Comparison of ENCODE assay signal across 16 cellular contexts in the genomic region with DNA sequence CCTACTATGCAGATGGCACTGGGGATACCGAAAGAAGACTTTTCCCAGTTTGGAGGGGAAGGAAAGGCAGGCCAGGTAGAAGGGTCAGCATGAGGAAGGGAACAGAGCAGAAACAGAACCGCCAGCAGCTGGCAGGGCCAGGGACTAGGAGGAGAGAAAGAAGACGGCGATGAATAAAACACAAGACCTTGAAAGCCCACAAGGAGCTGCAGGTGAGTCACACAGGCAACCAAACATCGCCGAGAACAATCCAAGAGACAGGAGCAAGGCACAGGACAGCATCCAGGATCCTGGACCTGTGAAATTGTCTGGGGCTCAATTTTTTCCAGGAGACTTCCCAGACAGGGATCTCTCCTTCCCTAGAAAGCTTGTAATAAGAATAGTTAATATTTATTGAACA. TPM values are rescaled to one million over a fixed set of nuclear protein-coding genes. Genes with fewer than 3 reads are reported as not detected.
A peak's percentile ranks its signal among the peaks of the same experiment; 100 is the strongest.
DNase-seq lines count a peak whose midpoint lies in the region; ATAC-seq, FAIRE-seq and TF ChIP-seq lines count a peak whose summit lies in the region.
"Had no signal": no experiment of that assay in that cellular context is flagged by ENCODE, and none has a peak within 500 bp of the region (broad histone marks: within the 10 kb centered on the region; RNA-seq: fewer than 3 reads in every experiment).

No MANE protein-coding gene starts in this region.

- DNase-seq in IMR-90, result no peak
- no peak for DNase-seq in chondrocyte (ENCODE audit: low spot score)
- DNase-seq in mesenchymal stem cell, result no peak
- no peak for DNase-seq in substantia nigra (lab: John Stamatoyannopoulos, UW)
- DNase-seq in AG08395 (ENCODE audit: low spot score), result no peak
- no peak for DNase-seq in urothelium cell line (ENCODE audit: low spot score)
- DNase-seq: activated T-cell treated with anti-CD3 and anti-CD28 coated beads, Interleukin-2, amount 50 U/mL, for 1 hour; naive B cell; NCI-H187; NCI-H82; SW 1271 had no signal

- 100% methylated on average over 1 of the region's 6 CpGs; no CpG with 5 or more reads in 1 of the 2 experiments for WGBS in IMR-90 (ENCODE audit: extremely low coverage in 2 of 2, insufficient read length in 1 of 2), 2 experiments
- 84% methylated on average over 6 of the region's 6 CpGs for WGBS in mesenchymal stem cell

- no peak for TF ChIP-seq CTCF in IMR-90 (conservative IDR thresholded peaks at IDR 0.05; ENCODE audit: low read depth, low read length)
- TF ChIP-seq CTCF in chondrocyte (IDR thresholded peaks at IDR 0.05), result no peak

- peaks cover 57% of the 10 kb centered on the region for H3K36me3 Mint-ChIP-seq in chondrocyte (ENCODE audit: low read depth)
- H3K36me3 Mint-ChIP-seq: naive B cell had no signal

- BruUV-seq in IMR-90 (replicated peaks; lab: Mats Ljungman, UMichigan), result no TSS peak

- H4K91ac ChIP-seq in IMR-90 (ENCODE audit: insufficient read depth, low read depth, low read length) (peak overlapping the region; percentile 21; the same call in 1 of the 2 replicates), mesenchymal stem cell (ENCODE audit: low read length) (peak overlapping the region; percentile 76)

- peak overlapping the region; percentile 72 for H2BK120ac ChIP-seq in IMR-90 (ENCODE audit: low read depth, low read length)
- H2BK120ac ChIP-seq in mesenchymal stem cell (ENCODE audit: low read depth, low read length), result no peak overlapping the region

- H3K4me1 ChIP-seq in IMR-90 (ENCODE audit: control insufficient read depth, insufficient read depth, low read length) (peaks cover 14% of the 10 kb centered on the region), mesenchymal stem cell (ENCODE audit: control insufficient read depth, insufficient read depth, low read depth, low read length) (peaks cover 21% of the 10 kb centered on the region)

- in situ Hi-C loops in IMR-90 (cut with MboI; ENCODE audit: low sequenced_read_pairs), result no loop called here

- dilution Hi-C loops in IMR-90 (cut with HindIII; ENCODE audit: low sequenced_read_pairs, unreplicated experiment), result no loop called here

- no peaks in the 10 kb centered on the region for H3K27me3 Mint-ChIP-seq in chondrocyte (ENCODE audit: low read depth)

- H3K27ac ChIP-seq in IMR-90 (ENCODE audit: insufficient read depth, low read length), result peak overlapping the region; percentile 56
- peak overlapping the region; percentile 99 for H3K27ac ChIP-seq in mesenchymal stem cell (ENCODE audit: low read length, poor library complexity, severe bottlenecking)
- peak overlapping the region; percentile 98 for H3K27ac ChIP-seq in substantia nigra (ENCODE audit: low read depth, low read length, poor library complexity, severe bottlenecking)

- peaks cover 5% of the 10 kb centered on the region; the same call in 1 of the 2 replicates for H4K20me1 ChIP-seq in IMR-90 (ENCODE audit: insufficient read depth, low read length)

- CTCF ChIA-PET in IMR-90 (lab: Yijun Ruan, JAX), result interaction anchor here (0.9 kb wide), 1 partner anchor 44 kb away, joined by 3 read pairs; no protein-coding TSS in a partner anchor

- H3K18ac ChIP-seq in IMR-90 (ENCODE audit: low read depth, low read length) (peak overlapping the region; percentile 21; the same call in 1 of the 2 replicates), mesenchymal stem cell (ENCODE audit: low read depth in 1 of 2, low read length in 2 of 2) (peak overlapping the region; percentile 79 to 90)

- H2BK5ac ChIP-seq in IMR-90 (ENCODE audit: low read depth, low read length, poor library complexity, severe bottlenecking) (peak overlapping the region; percentile 54), mesenchymal stem cell (ENCODE audit: low read depth, low read length, poor library complexity, severe bottlenecking) (peak overlapping the region; percentile 57)

- no peaks in the 10 kb centered on the region for H3K27me3 ChIP-seq in IMR-90 (ENCODE audit: control insufficient read depth, insufficient read depth, low read length)
- no peaks in the 10 kb centered on the region for H3K27me3 ChIP-seq in mesenchymal stem cell (ENCODE audit: control insufficient read depth in 1 of 2, insufficient read depth in 1 of 2, low read length in 2 of 2)

- no peak overlapping the region for H3K4me3 ChIP-seq in IMR-90 (ENCODE audit: insufficient read depth, low read depth, low read length)
- H3K4me3 ChIP-seq in mesenchymal stem cell (ENCODE audit: insufficient read depth in 1 of 2, low read depth in 1 of 2, low read length in 2 of 2), result no peak overlapping the region
- H3K4me3 ChIP-seq: K562 had no signal

- peak overlapping the region; percentile 37 to 75 for H2BK12ac ChIP-seq in mesenchymal stem cell (ENCODE audit: low read length in 2 of 2)

- H3K4me2 ChIP-seq in IMR-90 (ENCODE audit: low read depth, low read length) (no peak overlapping the region), mesenchymal stem cell (ENCODE audit: low read length, poor library complexity, severe bottlenecking) (no peak overlapping the region)

- no peaks in the 10 kb centered on the region for H3K9me3 Mint-ChIP-seq in chondrocyte (ENCODE audit: low read depth)

- no peak overlapping the region for H2AFZ ChIP-seq in IMR-90 (replicated peaks; ENCODE audit: low read length, poor library complexity)
- H2AFZ ChIP-seq in mesenchymal stem cell (ENCODE audit: low read depth, low read length), result no peak overlapping the region

- no peak overlapping the region for H2BK15ac ChIP-seq in IMR-90 (ENCODE audit: low read depth, low read length)
- no peak overlapping the region for H2BK15ac ChIP-seq in mesenchymal stem cell (ENCODE audit: low read depth, poor library complexity, severe bottlenecking)

- H3K56ac ChIP-seq in IMR-90 (ENCODE audit: extremely low read depth, insufficient read depth, low read length), result no peak overlapping the region

- H2BK20ac ChIP-seq in IMR-90 (ENCODE audit: low read depth, low read length), result 0 out of 2 replicates have a peak overlapping the region, but pooled peaks have one; percentile 50

- peak overlapping the region; percentile 20 to 66; a peak in 2 of 4 replicates for H4K8ac ChIP-seq in IMR-90 (ENCODE audit: low read depth in 2 of 2, low read length in 2 of 2)
- H4K8ac ChIP-seq in mesenchymal stem cell (ENCODE audit: low read length), result peak overlapping the region; percentile 84

- H3K14ac ChIP-seq in IMR-90 (replicated peaks; ENCODE audit: low read depth, low read length) (peak overlapping the region; percentile 3), mesenchymal stem cell (ENCODE audit: low read length in 2 of 2) (no peak overlapping the region)

- H3K27ac Mint-ChIP-seq in chondrocyte (ENCODE audit: unreplicated experiment), result peak overlapping the region; percentile 96

- H2AK5ac ChIP-seq in IMR-90 (ENCODE audit: low read depth, low read length) (peak overlapping the region; percentile 81), mesenchymal stem cell (ENCODE audit: low read length, severe bottlenecking) (peak overlapping the region; percentile 81)

- peaks cover 10 to 70% of the 10 kb centered on the region in 2 experiments for H3K79me1 ChIP-seq in IMR-90 (ENCODE audit: low read depth in 1 of 2, low read length in 2 of 2)
- H3K79me1 ChIP-seq in mesenchymal stem cell (replicated peaks; ENCODE audit: low read length, poor library complexity, severe bottlenecking), result peaks cover 33% of the 10 kb centered on the region

- intact Hi-C loops in IMR-90 (cut with micrococcal nuclease), result no loop called here

- no peak for ATAC-seq in IMR-90 (ENCODE audit: low read depth)
- no peak for ATAC-seq in HG02852 (IDR thresholded peaks at IDR 0.05; ENCODE audit: unreplicated experiment)
- no peak for ATAC-seq in HG02610 (IDR thresholded peaks at IDR 0.05; ENCODE audit: unreplicated experiment)
- ATAC-seq: activated CD4-positive, CD25-positive, alpha-beta regulatory T cell treated with anti-CD3 and anti-CD28 coated beads, Interleukin-2, amount 50 U/mL, for 24 hours; K562 had no signal

- peaks cover 4% of the 10 kb centered on the region; the same call in 1 of the 2 replicates for H3K36me3 ChIP-seq in IMR-90 (ENCODE audit: control insufficient read depth, insufficient read depth, low read length)
- peaks cover 0 to 23% of the 10 kb centered on the region in 2 experiments for H3K36me3 ChIP-seq in mesenchymal stem cell (ENCODE audit: control insufficient read depth in 1 of 2, insufficient read depth in 2 of 2, low read depth in 1 of 2, low read length in 2 of 2)

- 0 out of 2 replicates have a peak overlapping the region, but pooled peaks have one; percentile 5 for H4K5ac ChIP-seq in IMR-90 (ENCODE audit: low read depth, low read length)

- H3K4me1 Mint-ChIP-seq in chondrocyte (ENCODE audit: low read depth), result peaks cover 100% of the 10 kb centered on the region
- H3K4me1 Mint-ChIP-seq: naive B cell had no signal

- no peak overlapping the region for H2AK9ac ChIP-seq in IMR-90 (replicated peaks; ENCODE audit: low read depth, low read length, poor library complexity)

- H3K9me1 ChIP-seq in IMR-90 (ENCODE audit: insufficient read depth, low read length), result peaks cover 20% of the 10 kb centered on the region

- H3K9me3 ChIP-seq in IMR-90 (ENCODE audit: control insufficient read depth, insufficient read depth, low read length) (no peaks in the 10 kb centered on the region), mesenchymal stem cell (ENCODE audit: control insufficient read depth, low read length) (no peaks in the 10 kb centered on the region)

- no peak overlapping the region for H3K4me3 Mint-ChIP-seq in chondrocyte (ENCODE audit: unreplicated experiment)
- H3K4me3 Mint-ChIP-seq: naive B cell had no signal

- no peak for TF ChIP-seq POLR2A in IMR-90 (IDR thresholded peaks at IDR 0.05; ENCODE audit: low read depth, low read length)

- no peak for TF ChIP-seq RAD21 in IMR-90 (IDR thresholded peaks at IDR 0.05; ENCODE audit: low read length)

- POLR2A ChIA-PET in IMR-90 (lab: Charles Lee; ENCODE audit: unreplicated experiment), result no interaction called here

- no peak for FAIRE-seq in urothelium cell line (lab: Jason Lieb, UNC)
- FAIRE-seq: endometrium, K562 had no signal

- H3K23ac ChIP-seq in IMR-90 (ENCODE audit: low read depth, low read length) (no peak overlapping the region), mesenchymal stem cell (ENCODE audit: low read length in 2 of 2) (peak overlapping the region in 1 of 2 experiments; percentile 2)

- H3K4ac ChIP-seq in IMR-90 (ENCODE audit: low read depth, low read length) (peak overlapping the region; percentile 19), mesenchymal stem cell (ENCODE audit: low read depth in 1 of 2, low read length in 2 of 2) (peak overlapping the region; percentile 19 to 71)

- H3K9ac ChIP-seq in IMR-90 (ENCODE audit: low read depth, low read length) (no peak overlapping the region), mesenchymal stem cell (ENCODE audit: low read length) (peak overlapping the region; percentile 45)

TF ChIP-seq in IMR-90, 13 proteins besides CTCF, POLR2A, EP300 and RAD21:
- no peak for TF ChIP-seq RCOR1 (IDR thresholded peaks at IDR 0.05; ENCODE audit: insufficient replicate concordance, low read length)
- no peak for TF ChIP-seq MXI1 (IDR thresholded peaks at IDR 0.05; ENCODE audit: borderline replicate concordance, low read depth, low read length)
- TF ChIP-seq NFE2L2 (IDR thresholded peaks at IDR 0.05; ENCODE audit: low read depth, low read length), result no peak

RNA-seq across cellular contexts. Expression of gene NUAK1, which starts 47.3 kb away (rescaled TPM):
- total RNA-seq in IMR-90 (2012; rRNA removed) (8.8 and 8.9 TPM in 2 replicates), chondrocyte (78.1 to 81.4 TPM (median 78.5 TPM) in 3 replicates)
- 4.8 and 4.9 TPM in 2 replicates for polyA plus RNA-seq in IMR-90 (2012; rRNA removed)
- 3.0 and 3.1 TPM in 2 replicates for polyA plus RNA-seq in IMR-90 (2012; cell fraction: cytosol; rRNA removed)
- 4.5 and 10.4 TPM in 2 replicates for polyA plus RNA-seq in IMR-90 (2012; cell fraction: nucleus; rRNA removed; ENCODE audit: low replicate concordance)
- 8.2 TPM for polyA plus RNA-seq in mesenchymal stem cell (2013, experiment 1 of 2)
- 7.9 TPM for polyA plus RNA-seq in mesenchymal stem cell (2013, experiment 2 of 2)
- polyA plus RNA-seq: K562 had no signal
